In the genomic region with DNA sequence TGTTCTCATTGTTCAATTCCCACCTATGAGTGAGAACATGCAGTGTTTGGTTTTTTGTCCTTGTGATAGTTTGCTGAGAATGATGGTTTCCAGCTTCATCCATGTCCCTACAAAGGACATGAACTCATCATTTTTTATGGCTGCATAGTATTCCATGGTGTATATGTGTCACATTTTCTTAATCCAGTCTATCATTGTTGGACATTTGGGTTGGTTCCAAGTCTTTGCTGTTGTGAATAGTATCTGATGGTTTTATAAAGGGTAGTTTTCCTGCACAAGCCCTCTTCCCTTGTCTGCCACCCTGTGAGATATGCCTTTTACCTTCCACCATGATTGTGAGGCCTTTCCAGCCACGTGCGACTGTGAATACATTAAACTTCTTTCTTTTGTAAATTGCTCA, we compare ENCODE assay signal across 6 cellular contexts. TPM values are rescaled to one million over a fixed set of nuclear protein-coding genes. Genes with fewer than 3 reads are reported as not detected.
"Had no signal": no experiment of that assay in that cellular context is flagged by ENCODE, and none has a peak within 500 bp of the region (broad histone marks: within the 10 kb centered on the region; RNA-seq: fewer than 3 reads in every experiment).

No MANE protein-coding gene starts in this region.

RNA-seq across cellular contexts. Expression of gene ST8SIA6, which starts 17.8 kb away (rescaled TPM):
- total RNA-seq: activated CD4-positive, alpha-beta T cell treated with anti-CD3 and anti-CD28 coated beads for 36 hours; activated CD4-positive, alpha-beta T cell treated with anti-CD3 and anti-CD28 coated beads, Interleukin-2, amount 10 ng/mL, durations not matched to agents 24 days and 14 days; activated CD8-positive, alpha-beta memory T cell treated with anti-CD3 and anti-CD28 coated beads for 36 hours; activated CD8-positive, alpha-beta memory T cell treated with anti-CD3 and anti-CD28 coated beads, Interleukin-2, amount 10 ng/mL, durations not matched to agents 7 days and 5 days; activated CD8-positive, alpha-beta T cell treated with anti-CD3 and anti-CD28 coated beads for 36 hours; activated CD8-positive, alpha-beta T cell treated with anti-CD3 and anti-CD28 coated beads, Interleukin-2, amount 10 ng/mL, durations not matched to agents 7 days and 5 days had no signal
